21 cellular contexts compared by ENCODE assay signal in the genomic region with DNA sequence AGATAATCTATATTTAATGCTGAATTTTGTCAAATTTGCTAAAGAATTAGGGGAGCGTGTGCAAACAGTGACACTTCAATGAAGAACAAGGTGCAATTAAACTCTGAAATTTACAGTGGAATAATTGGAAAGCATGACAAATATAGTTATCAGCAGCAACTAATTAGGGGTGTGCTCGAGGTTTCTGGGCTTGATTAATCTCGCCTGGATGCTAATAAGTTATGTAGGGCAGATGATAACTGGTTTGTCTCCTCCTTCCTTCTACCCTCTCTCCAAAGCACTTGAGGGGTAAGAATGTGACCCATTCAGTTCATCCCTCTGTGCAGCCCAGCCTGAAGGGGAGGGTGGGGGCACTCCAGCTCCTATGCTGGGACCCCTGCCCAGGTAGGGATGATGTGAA. TPM values are rescaled to one million over a fixed set of nuclear protein-coding genes. Genes with fewer than 3 reads are reported as not detected.
DNase-seq lines count a peak whose midpoint lies in the region; ATAC-seq, FAIRE-seq and TF ChIP-seq lines count a peak whose summit lies in the region.
"Had no signal": no experiment of that assay in that cellular context is flagged by ENCODE, and none has a peak within 500 bp of the region (broad histone marks: within the 10 kb centered on the region; RNA-seq: fewer than 3 reads in every experiment).

No MANE protein-coding gene starts in this region.

- H3K4me1 ChIP-seq in K562 (replicated peaks in 1 of 2; ENCODE audit: control insufficient read depth in 2 of 2, insufficient read depth in 2 of 2, low read length in 2 of 2) (peaks cover 0 to 4% of the 10 kb centered on the region in 2 experiments; a peak in 1 of 5 replicates), PC-3 (ENCODE audit: insufficient read depth, low read length) (no peaks in the 10 kb centered on the region)

- H3F3A ChIP-seq in PC-3 (ENCODE audit: low read length, unreplicated experiment): no peaks in the 10 kb centered on the region

- no peaks in the 10 kb centered on the region for H3K9me3 ChIP-seq in K562 (replicated peaks; ENCODE audit: control insufficient read depth, insufficient read depth, low read depth, low read length)
- H3K9me3 ChIP-seq in PC-3 (ENCODE audit: low read length): no peaks in the 10 kb centered on the region
- H3K9me3 ChIP-seq: BE2C had no signal

- BruUV-seq in K562 (replicated peaks; lab: Mats Ljungman, UMichigan) (no TSS peak), PC-3 (replicated peaks; lab: Mats Ljungman, UMichigan) (no TSS peak)

- H4K20me1 ChIP-seq in K562 (replicated peaks; ENCODE audit: control insufficient read depth, insufficient read depth, low read length): 0 out of 2 replicates have a peak, but pooled peaks cover 6% of the 10 kb centered on the region
- H4K20me1 ChIP-seq in PC-3 (ENCODE audit: low read length): no peaks in the 10 kb centered on the region

- intact Hi-C loops in K562 (cut with micrococcal nuclease): loop anchor here (10.0 kb wide), 1 partner anchor 592 kb away; no protein-coding TSS in a partner anchor
- intact Hi-C loops in PC-3 (cut with micrococcal nuclease): no loop called here

- CTCF ChIA-PET in K562 (lab: Yijun Ruan, JAX; ENCODE audit: low intra/inter-chr PET ratio) (no interaction called here), PC-3 (lab: Charles Lee) (no interaction called here)

- TF ChIP-seq RAD21 in K562 (CRISPR knock-in tag; conservative IDR thresholded peaks at IDR 0.05 in 1 of 2, IDR thresholded peaks at IDR 0.05 in 1 of 2): no peak

- H3K9ac ChIP-seq in K562 (ENCODE audit: insufficient read depth in 1 of 2, low read depth in 2 of 2, low read length in 2 of 2) (no peak overlapping the region), PC-3 (ENCODE audit: low read length) (no peak overlapping the region)

- TF ChIP-seq CTCF in K562 (IDR thresholded peaks at IDR 0.05 in 2 of 3, conservative IDR thresholded peaks at IDR 0.05 in 1 of 3; ENCODE audit: insufficient read depth in 2 of 3, low read depth in 1 of 3, low read length in 3 of 3) (no peak), PC-3 (conservative IDR thresholded peaks at IDR 0.05; ENCODE audit: low read depth, low read length) (no peak)

- H3K4me3 ChIP-seq in K562 (no peak overlapping the region), PC-3 (ENCODE audit: low read length) (no peak overlapping the region)
- H3K4me3 ChIP-seq: GM23338 had no signal

- TF ChIP-seq EP300 in K562 (IDR thresholded peaks at IDR 0.05; ENCODE audit: low read length): no peak

- in situ Hi-C loops in K562 (cut with MboI): loop anchor here (10.0 kb wide), 1 partner anchor 752 kb away; the partner anchor contains the start of gene C17orf78

- H3K4me2 ChIP-seq in K562 (ENCODE audit: insufficient read depth, low read length): no peak overlapping the region
- no peak overlapping the region for H3K4me2 ChIP-seq in PC-3 (ENCODE audit: low read length)
- H3K4me2 ChIP-seq: GM23338 had no signal

- no peak for FAIRE-seq in K562 (lab: Jason Lieb, UNC)
- FAIRE-seq: G401.6, GM12892, GM18507, H54, HTR-8/SVneo had no signal

- 15% methylated on average over 3 of the region's 3 CpGs for WGBS in K562 (ENCODE audit: insufficient coverage, low coverage, missing lambda C conversion rate)

- H3K79me2 ChIP-seq in K562 (ENCODE audit: control insufficient read depth, insufficient read depth, low read length) (no peaks in the 10 kb centered on the region), PC-3 (ENCODE audit: low read length) (no peaks in the 10 kb centered on the region)

- peak; percentile 45 for DNase-seq in NCI-H748 (lab: John Stamatoyannopoulos, UW; ENCODE audit: unreplicated experiment)
- no peak for DNase-seq in NCI-H748 treated with DMSO at 0.1 percent for 48 hours (lab: John Stamatoyannopoulos, UW)
- DNase-seq in NCI-H69 (lab: John Stamatoyannopoulos, UW): peak; percentile 14
- DNase-seq in K562 (ENCODE audit: extremely low read depth in 1 of 4, low spot score in 3 of 4): no peak
- DNase-seq in AG08395 (ENCODE audit: low spot score): no peak
- DNase-seq in PC-3: no peak
- DNase-seq: BE2C; Calu3; CD4-positive, alpha-beta T cell; HCEC 1CT; HFFc6; IMR-90; KBM-7 had no signal

- POLR2A ChIA-PET in K562 (lab: Yijun Ruan, JAX) (no interaction called here), PC-3 (lab: Charles Lee; ENCODE audit: unreplicated experiment) (no interaction called here)

- H3K27me3 ChIP-seq in K562 (ENCODE audit: control insufficient read depth in 2 of 2, insufficient read depth in 2 of 2, low read length in 2 of 2) (peaks cover 0 to 9% of the 10 kb centered on the region in 2 experiments; a peak in 2 of 5 replicates), PC-3 (ENCODE audit: low read length) (no peaks in the 10 kb centered on the region)
- H3K27me3 ChIP-seq: BE2C had no signal

- H2AFZ ChIP-seq in K562 (ENCODE audit: low read depth, low read length) (no peak overlapping the region), PC-3 (ENCODE audit: low read length) (no peak overlapping the region)
- H2AFZ ChIP-seq: GM23338 had no signal

- no peak for TF ChIP-seq POLR2A in K562 (conservative IDR thresholded peaks at IDR 0.05)

- H3K36me3 ChIP-seq in K562 (ENCODE audit: control insufficient read depth, insufficient read depth, low read length) (no peaks in the 10 kb centered on the region), PC-3 (ENCODE audit: low read depth, low read length) (no peaks in the 10 kb centered on the region)
- H3K36me3 ChIP-seq: BE2C had no signal

- no peaks in the 10 kb centered on the region for H3K9me2 ChIP-seq in PC-3 (replicated peaks; ENCODE audit: low read length)

- ATAC-seq in K562: no peak
- no peak for ATAC-seq in HG03520 (IDR thresholded peaks at IDR 0.05; ENCODE audit: unreplicated experiment)
- ATAC-seq in PC-3: no peak
- ATAC-seq: GM23338 had no signal

- H3K9me1 ChIP-seq in K562 (ENCODE audit: control insufficient read depth, insufficient read depth, low read length): no peaks in the 10 kb centered on the region

- H3K27ac ChIP-seq in K562 (ENCODE audit: extremely low read depth, low read depth, low read length): no peak overlapping the region
- no peak overlapping the region for H3K27ac ChIP-seq in PC-3 (ENCODE audit: low read length)
- H3K27ac ChIP-seq: C4-2B had no signal

TF ChIP-seq in K562, 482 proteins besides CTCF, POLR2A, EP300 and RAD21 (continues in another document):
- TF ChIP-seq, protein P1, sequence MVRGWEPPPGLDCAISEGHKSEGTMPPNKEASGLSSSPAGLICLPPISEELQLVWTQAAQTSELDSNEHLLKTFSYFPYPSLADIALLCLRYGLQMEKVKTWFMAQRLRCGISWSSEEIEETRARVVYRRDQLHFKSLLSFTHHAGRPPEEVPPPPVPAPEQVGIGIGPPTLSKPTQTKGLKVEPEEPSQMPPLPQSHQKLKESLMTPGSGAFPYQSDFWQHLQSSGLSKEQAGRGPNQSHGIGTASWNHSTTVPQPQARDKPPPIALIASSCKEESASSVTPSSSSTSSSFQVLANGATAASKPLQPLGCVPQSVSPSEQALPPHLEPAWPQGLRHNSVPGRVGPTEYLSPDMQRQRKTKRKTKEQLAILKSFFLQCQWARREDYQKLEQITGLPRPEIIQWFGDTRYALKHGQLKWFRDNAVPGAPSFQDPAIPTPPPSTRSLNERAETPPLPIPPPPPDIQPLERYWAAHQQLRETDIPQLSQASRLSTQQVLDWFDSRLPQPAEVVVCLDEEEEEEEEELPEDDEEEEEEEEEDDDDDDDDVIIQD (CRISPR knock-in tag; IDR thresholded peaks at IDR 0.05): no peak
- TF ChIP-seq MIER1 (IDR thresholded peaks at IDR 0.05; ENCODE audit: low read depth) (no peak), ZNF239 (CRISPR knock-in tag; IDR thresholded peaks at IDR 0.05) (no peak), ZBTB17 (CRISPR knock-in tag; IDR thresholded peaks at IDR 0.05) (peak; percentile 95), ZC3H4 (CRISPR knock-in tag; IDR thresholded peaks at IDR 0.05; ENCODE audit: borderline replicate concordance) (no peak)

RNA-seq across cellular contexts. Expression of gene MRM1, which starts 21.9 kb away (rescaled TPM):
- 7.6 and 26.8 TPM in 2 replicates for total RNA-seq in K562 (2011; cell fraction: chromatin; rRNA removed; ENCODE audit: low replicate concordance)
- 26.1 and 30.4 TPM in 2 replicates for total RNA-seq in K562 (2011; cell fraction: nucleolus; rRNA removed)
- total RNA-seq in K562 (2011; cell fraction: nucleoplasm; rRNA removed): 18.8 and 22.1 TPM in 2 replicates
- 26.1 and 30.5 TPM in 2 replicates for total RNA-seq in K562 (2014; rRNA removed)
- 9.8 and 12.8 TPM in 2 replicates for total RNA-seq in K562 (2014; rRNA removed; fragmentation: Illumina TruSeq; extraction: Trizol)
- 21.5 and 22.7 TPM in 2 replicates for total RNA-seq in K562 (2015; rRNA removed; fragmentation: Illumina TruSeq; extraction: Trizol)
- 28.1 and 28.4 TPM in 2 replicates for total RNA-seq in K562 (2021)
- 10.7 and 14.1 TPM in 2 replicates for polyA plus RNA-seq in K562 (2011; rRNA removed)
- 11.7 and 37.1 TPM in 2 replicates for polyA plus RNA-seq in K562 (2011; cell fraction: cytosol; rRNA removed)
- polyA plus RNA-seq in K562 (2011; cell fraction: nucleus; rRNA removed): 10.4 and 25.5 TPM in 2 replicates
- 9.7 and 20.2 TPM in 2 replicates for polyA plus RNA-seq in K562 (2012)
- polyA plus RNA-seq in K562 (2014; fragmentation: Illumina TruSeq; extraction: Trizol): 22.2 and 27.0 TPM in 2 replicates
- polyA plus RNA-seq in K562 (2014; fragmentation: Nextera tagmentation; extraction: Ambion mirVana): 1 to 10 TPM in 1 of 2 experiments, under 1 TPM in 1; 0.61 to 1.4 TPM
- 27.1 and 27.2 TPM in 2 replicates for polyA plus RNA-seq in K562 (2014; rRNA removed)
- 3.2 and 6.3 TPM in 2 replicates for polyA minus RNA-seq in K562 (2011; rRNA and poly(A)+ RNA removed)
- polyA minus RNA-seq in K562 (2011; cell fraction: cytosol; rRNA and poly(A)+ RNA removed): 13.0 and 14.2 TPM in 2 replicates
- 10.3 and 12.9 TPM in 2 replicates for polyA minus RNA-seq in K562 (2011; cell fraction: nucleus; rRNA and poly(A)+ RNA removed)
- total RNA-seq in PC-3 (2014; rRNA removed): 8.8 and 9.2 TPM in 2 replicates

RNA-seq across cellular contexts. Expression of gene DHRS11, which starts 31.6 kb away (rescaled TPM):
- 92.9 and 198 TPM in 2 replicates for total RNA-seq in K562 (2011; cell fraction: chromatin; rRNA removed; ENCODE audit: low replicate concordance)
- total RNA-seq in K562 (2011; cell fraction: nucleolus; rRNA removed): 118 and 119 TPM in 2 replicates
- 123 and 139 TPM in 2 replicates for total RNA-seq in K562 (2011; cell fraction: nucleoplasm; rRNA removed)
- total RNA-seq in K562 (2014; rRNA removed) (59.8 and 75.7 TPM in 2 replicates), K562 (2014; rRNA removed; fragmentation: Illumina TruSeq; extraction: Trizol) (38.3 and 49.7 TPM in 2 replicates), K562 (2015; rRNA removed; fragmentation: Illumina TruSeq; extraction: Trizol) (43.9 and 45.1 TPM in 2 replicates), K562 (2021) (66.2 and 68.2 TPM in 2 replicates), PC-3 (2014; rRNA removed) (11.8 and 14.8 TPM in 2 replicates)
- polyA plus RNA-seq in K562 (2011; rRNA removed) (62.7 and 85.1 TPM in 2 replicates), K562 (2014; fragmentation: Illumina TruSeq; extraction: Trizol) (99.3 and 123 TPM in 2 replicates), K562 (2014; fragmentation: Nextera tagmentation; extraction: Ambion mirVana) (10 to 100 TPM; 15.2 to 23.0 TPM), K562 (2014; rRNA removed) (87.3 and 100 TPM in 2 replicates)
- polyA plus RNA-seq in K562 (2011; cell fraction: cytosol; rRNA removed): 78.5 and 144 TPM in 2 replicates
- 97.1 and 183 TPM in 2 replicates for polyA plus RNA-seq in K562 (2011; cell fraction: nucleus; rRNA removed)
- polyA plus RNA-seq in K562 (2012): 64.9 and 69.7 TPM in 2 replicates
- polyA minus RNA-seq in K562 (2011; rRNA and poly(A)+ RNA removed): 30.9 and 70.0 TPM in 2 replicates
- 31.7 and 48.1 TPM in 2 replicates for polyA minus RNA-seq in K562 (2011; cell fraction: cytosol; rRNA and poly(A)+ RNA removed)
- 20.8 and 30.8 TPM in 2 replicates for polyA minus RNA-seq in K562 (2011; cell fraction: nucleus; rRNA and poly(A)+ RNA removed)

Comparison
In these comparisons a context has a peak if more than half of its experiments do, and no peak if none do; other contexts are left out.
1. DNase-seq: peak in NCI-H748 (single experiment) and NCI-H69 (single experiment); none in NCI-H748 treated with DMSO at 0.1 percent for 48 hours (single experiment), K562 (0 of 4), AG08395 (single experiment) and PC-3 (single experiment).